Comparison of ENCODE assay signal across 8 cellular contexts in the genomic region with DNA sequence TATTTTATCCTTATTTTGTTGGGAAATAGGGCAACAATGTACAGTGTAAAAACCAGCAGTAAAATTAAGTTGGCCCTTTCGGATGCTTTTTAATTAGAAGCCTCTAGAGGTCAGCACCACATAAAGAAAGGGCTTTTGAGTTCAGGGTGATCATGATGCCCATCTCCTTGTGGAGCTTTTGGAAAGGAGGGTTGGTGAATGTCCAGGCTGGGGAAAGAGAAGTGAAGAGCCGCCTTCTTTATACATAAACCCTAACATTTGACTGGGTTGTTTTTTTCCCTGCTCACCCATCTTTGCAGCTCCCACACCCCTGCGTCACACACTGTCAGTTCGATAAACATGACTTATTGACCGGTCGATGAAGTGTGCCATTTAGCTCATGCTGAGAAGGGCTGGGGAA. TPM values are rescaled to one million over a fixed set of nuclear protein-coding genes. Genes with fewer than 3 reads are reported as not detected.
DNase-seq lines count a peak whose midpoint lies in the region; ATAC-seq and TF ChIP-seq lines count a peak whose summit lies in the region.

No MANE protein-coding gene starts in this region.

- H3K9me3 ChIP-seq in GM23248 (ENCODE audit: low read depth), result no peaks in the 10 kb centered on the region
- no peaks in the 10 kb centered on the region for H3K9me3 ChIP-seq in sigmoid colon

- 81 to 83% methylated on average over 6 of the region's 6 CpGs for WGBS in GM23248 (ENCODE audit: low coverage in 1 of 2, low lambda C conversion rate in 2 of 2, missing lambda C conversion rate in 2 of 2), 2 experiments
- WGBS in sigmoid colon, 2 donors, result 74 to 81% methylated on average over 6 of the region's 6 CpGs

- no peak for TF ChIP-seq EP300 in sigmoid colon (IDR thresholded peaks at IDR 0.05)

- peaks cover 13% of the 10 kb centered on the region; the same call in 1 of the 2 replicates for H3F3A ChIP-seq in GM23248 (ENCODE audit: insufficient read depth)

- TF ChIP-seq CTCF in activated B cell treated with CpG ODN at 0.5 μM for 24 hours (IDR thresholded peaks at IDR 0.05) (no peak), glutamatergic neuron (IDR thresholded peaks at IDR 0.05; ENCODE audit: partially characterized antibody, unreplicated experiment) (peak; percentile 27), sigmoid colon (IDR thresholded peaks at IDR 0.05) (peak in 3 of 4 experiments; percentile 32 to 45 (median 42))

- H3K4me3 Mint-ChIP-seq in activated B cell treated with CpG ODN at 0.5 μM for 24 hours (no peak overlapping the region), glutamatergic neuron (ENCODE audit: unreplicated experiment) (peak overlapping the region; percentile 34)

- H3K27ac ChIP-seq in GM23248, result no peak overlapping the region
- peak overlapping the region in 1 of 4 donors; percentile 45 for H3K27ac ChIP-seq in sigmoid colon

- DNase-seq in CD1c-positive myeloid dendritic cell (ENCODE audit: extremely low spot score) (peak; percentile 78), GM23248 (peak; percentile 76), NCI-H2171 treated with DMSO at 0.1 percent for 48 hours (lab: John Stamatoyannopoulos, UW) (peak; percentile 63), activated B cell treated with CpG ODN at 0.5 μM for 24 hours (no peak), glutamatergic neuron (no peak), sigmoid colon (no peak)

- intact Hi-C loops in activated B cell treated with CpG ODN at 0.5 μM for 24 hours (cut with micrococcal nuclease), result loop anchor here (1.0 to 5.0 kb wide), 10 partner anchors 62 to 400 kb away; partner anchors contain the start of genes GGCT and ZNRF2
- intact Hi-C loops in sigmoid colon (cut with DNase I), result loop anchor here (5.0 kb wide), 1 partner anchor 388 kb away; no protein-coding TSS in a partner anchor

- H3K27me3 ChIP-seq in GM23248 (replicated peaks; ENCODE audit: insufficient read depth) (no peaks in the 10 kb centered on the region), sigmoid colon (no peaks in the 10 kb centered on the region)

- H3K27ac Mint-ChIP-seq in activated B cell treated with CpG ODN at 0.5 μM for 24 hours (peak overlapping the region; percentile 38), glutamatergic neuron (ENCODE audit: unreplicated experiment) (peak overlapping the region; percentile 67)

- no peak overlapping the region for H3K4me2 ChIP-seq in GM23248 (ENCODE audit: unreplicated experiment)

- no peak overlapping the region for H3K9ac ChIP-seq in GM23248

- H3K9me3 Mint-ChIP-seq in activated B cell treated with CpG ODN at 0.5 μM for 24 hours (no peaks in the 10 kb centered on the region), glutamatergic neuron (ENCODE audit: unreplicated experiment) (peaks cover 2% of the 10 kb centered on the region)

- ATAC-seq in activated B cell treated with CpG ODN at 0.5 μM for 24 hours (ENCODE audit: low read depth), result peak; percentile 49
- no peak for ATAC-seq in GM18907 (IDR thresholded peaks at IDR 0.05; ENCODE audit: unreplicated experiment)
- ATAC-seq in HG03432 (IDR thresholded peaks at IDR 0.05; ENCODE audit: unreplicated experiment), result no peak

- POLR2A ChIA-PET in activated B cell treated with CpG ODN at 0.5 μM for 24 hours (lab: Charles Lee), result interaction anchor here (1.2 to 2.1 kb wide), 3 partner anchors 15 to 158 kb away, joined by 3 to 13 read pairs (median 4); partner anchors contain the start of gene ZNRF2

- peaks cover 22% of the 10 kb centered on the region for H3K4me1 ChIP-seq in GM23248 (ENCODE audit: insufficient read depth)
- H3K4me1 ChIP-seq in sigmoid colon, result peaks cover 0 to 22% (median 0%) of the 10 kb centered on the region in 4 donors

- TF ChIP-seq POLR2A in sigmoid colon (IDR thresholded peaks at IDR 0.05), result no peak

- no peak overlapping the region for H3K4me3 ChIP-seq in GM23248
- H3K4me3 ChIP-seq in sigmoid colon, result no peak overlapping the region

- H3K27me3 Mint-ChIP-seq in activated B cell treated with CpG ODN at 0.5 μM for 24 hours, result no peaks in the 10 kb centered on the region
- H3K27me3 Mint-ChIP-seq in glutamatergic neuron (ENCODE audit: unreplicated experiment), result peaks cover 2% of the 10 kb centered on the region

- H3K4me1 Mint-ChIP-seq in activated B cell treated with CpG ODN at 0.5 μM for 24 hours, result peaks cover 39% of the 10 kb centered on the region
- H3K4me1 Mint-ChIP-seq in glutamatergic neuron (ENCODE audit: low read depth, unreplicated experiment), result peaks cover 78% of the 10 kb centered on the region

- no peaks in the 10 kb centered on the region for H3K79me2 ChIP-seq in GM23248 (ENCODE audit: insufficient read depth)

- H3K9me2 ChIP-seq in GM23248 (ENCODE audit: insufficient read depth), result no peaks in the 10 kb centered on the region

- no peak overlapping the region for H2AFZ ChIP-seq in GM23248

- in situ Hi-C loops in GM23248 (cut with MboI), result loop anchor here (10.0 to 25.0 kb wide), 2 partner anchors 248 to 400 kb away; no protein-coding TSS in a partner anchor

- no peaks in the 10 kb centered on the region for H3K36me3 Mint-ChIP-seq in activated B cell treated with CpG ODN at 0.5 μM for 24 hours (ENCODE audit: low read depth)
- H3K36me3 Mint-ChIP-seq in glutamatergic neuron (ENCODE audit: unreplicated experiment), result no peaks in the 10 kb centered on the region

- CTCF ChIA-PET in activated B cell treated with CpG ODN at 0.5 μM for 24 hours (lab: Charles Lee), result interaction anchor here (0.6 to 3.0 kb wide), 20 partner anchors 14 to 400 kb away, joined by 3 to 37 read pairs (median 4); partner anchors contain the start of genes MTURN and ZNRF2

- H4K20me1 ChIP-seq in GM23248 (ENCODE audit: insufficient read depth), result no peaks in the 10 kb centered on the region

- H3K36me3 ChIP-seq in GM23248 (ENCODE audit: low read depth) (no peaks in the 10 kb centered on the region), sigmoid colon (peaks cover 0 to 7% (median 1%) of the 10 kb centered on the region in 4 donors)

RNA-seq across cellular contexts. Expression of gene MTURN, which starts 29.8 kb away (rescaled TPM):
- total RNA-seq in GM23248 (2014; rRNA removed; shearing (Covaris generic)), result 22.5 and 23.6 TPM in 2 replicates
- 15.6 and 15.9 TPM in 2 replicates for polyA plus RNA-seq in GM23248 (2016; fragmentation: Nextera tagmentation; extraction: Ambion mirVana)
- 2.8 and 4.6 TPM in 2 replicates for total RNA-seq in activated B cell treated with CpG ODN at 0.5 μM for 24 hours
- total RNA-seq in glutamatergic neuron (ENCODE audit: unreplicated experiment), result 32.6 TPM
- 100 to 1,000 TPM in 1 of 4 donors, 10 to 100 TPM in 3; 75.9 to 102 (median 87.4) TPM for total RNA-seq in sigmoid colon
- polyA plus RNA-seq in sigmoid colon, result 10 to 100 TPM in 1 of 3 donors, 1 to 10 TPM in 2; 7.2 to 33.0 (median 7.4) TPM

Comparison
In these comparisons a context has a peak if more than half of its experiments do, and no peak if none do; other contexts are left out.
1. DNase-seq: peak in CD1c-positive myeloid dendritic cell (single experiment), GM23248 (single experiment) and NCI-H2171 treated with DMSO at 0.1 percent for 48 hours (single experiment); none in activated B cell treated with CpG ODN at 0.5 μM for 24 hours (single experiment), glutamatergic neuron (single experiment) and sigmoid colon (single experiment).